In the genomic region with DNA sequence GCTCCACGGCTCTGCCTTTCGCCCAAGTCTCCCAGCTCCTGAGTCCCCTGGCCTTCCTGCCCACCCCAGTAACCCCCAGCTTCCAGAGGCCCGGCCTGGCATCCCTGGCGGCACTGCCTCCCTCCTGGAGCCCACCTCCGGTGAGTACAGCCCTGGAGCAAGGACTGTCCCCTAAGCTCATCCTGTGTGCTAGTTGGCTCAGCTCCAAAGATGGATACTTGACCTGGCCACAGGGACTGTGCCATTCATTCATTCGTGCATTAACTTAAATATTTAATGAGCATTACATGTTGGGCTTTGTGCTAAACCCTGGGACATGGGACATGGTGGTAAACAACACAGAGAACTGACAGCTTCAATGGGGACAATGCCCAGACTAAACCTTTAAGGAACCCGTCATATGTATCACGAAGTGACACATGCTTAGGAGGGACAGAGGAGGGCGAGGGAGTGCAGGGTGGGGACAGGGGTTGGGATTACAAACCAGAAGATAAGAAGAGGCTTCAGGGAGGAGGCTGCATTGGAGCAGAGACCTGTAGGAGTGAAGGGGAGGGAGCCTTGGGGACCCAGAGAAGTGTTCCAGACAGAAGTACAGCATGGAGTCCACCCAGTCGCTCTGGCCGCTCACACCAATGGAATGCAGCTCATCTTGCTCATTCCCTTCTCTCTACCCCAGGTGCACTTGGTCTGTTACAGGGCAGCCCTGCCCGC, we compare ENCODE assay signal across 17 cellular contexts. TPM values are rescaled to one million over a fixed set of nuclear protein-coding genes. Genes with fewer than 3 reads are reported as not detected.
DNase-seq lines count a peak whose midpoint lies in the region; ATAC-seq, FAIRE-seq and TF ChIP-seq lines count a peak whose summit lies in the region.
"Had no signal": no experiment of that assay in that cellular context is flagged by ENCODE, and none has a peak within 500 bp of the region (broad histone marks: within the 10 kb centered on the region; RNA-seq: fewer than 3 reads in every experiment).

No MANE protein-coding gene starts in this region.

- peak; percentile 50; the same call in 2 of the 3 replicates for ATAC-seq in RWPE2 (ENCODE audit: low read depth)
- ATAC-seq: psoas muscle had no signal

- H3K4me1 ChIP-seq in RWPE2 (ENCODE audit: insufficient read depth, poor library complexity, severe bottlenecking) = no peaks in the 10 kb centered on the region
- peaks cover 23% of the 10 kb centered on the region for H3K4me1 ChIP-seq in keratinocyte (ENCODE audit: control insufficient read depth, extremely low read depth, insufficient read depth, low read length)

- TF ChIP-seq CTCF in RWPE2 (IDR thresholded peaks at IDR 0.05; ENCODE audit: poor library complexity, severe bottlenecking) = no peak
- TF ChIP-seq CTCF in keratinocyte (optimal IDR thresholded peaks at IDR 0.05 in 1 of 3, IDR thresholded peaks at IDR 0.05 in 1 of 3, conservative IDR thresholded peaks at IDR 0.05 in 1 of 3; ENCODE audit: extremely low read depth in 1 of 3, insufficient read depth in 2 of 3, low read length in 3 of 3) = no peak

- no peaks in the 10 kb centered on the region for H3K9me3 ChIP-seq in RWPE2 (ENCODE audit: severe bottlenecking)
- no peaks in the 10 kb centered on the region for H3K9me3 ChIP-seq in keratinocyte (ENCODE audit: control insufficient read depth, low read depth, low read length)
- H3K9me3 ChIP-seq: psoas muscle had no signal

- H3K4me3 Mint-ChIP-seq in activated T-helper 1 cell treated with anti-CD3 and anti-CD28 coated beads, Interleukin-12 subunit alpha, Interleukin-12 subunit beta, Interleukin-2, Interleukin-4 antibody, amounts not matched to agents 30 ng/mL and 10 ng/mL and 1 ng/mL, durations not matched to agents 14 hours and 24 hours and 36 hours = no peak overlapping the region
- H3K4me3 Mint-ChIP-seq: memory B cell, nephron had no signal

- H3K79me2 ChIP-seq in keratinocyte (ENCODE audit: control insufficient read depth, insufficient read depth, low read length) = no peaks in the 10 kb centered on the region

- H3K36me3 Mint-ChIP-seq in activated T-helper 1 cell treated with anti-CD3 and anti-CD28 coated beads, Interleukin-12 subunit alpha, Interleukin-12 subunit beta, Interleukin-2, Interleukin-4 antibody, amounts not matched to agents 30 ng/mL and 10 ng/mL and 1 ng/mL, durations not matched to agents 14 hours and 24 hours and 36 hours (ENCODE audit: low read depth) = peaks cover 9% of the 10 kb centered on the region

- H3K27me3 Mint-ChIP-seq in activated T-helper 1 cell treated with anti-CD3 and anti-CD28 coated beads, Interleukin-12 subunit alpha, Interleukin-12 subunit beta, Interleukin-2, Interleukin-4 antibody, amounts not matched to agents 30 ng/mL and 10 ng/mL and 1 ng/mL, durations not matched to agents 14 hours and 24 hours and 36 hours (ENCODE audit: insufficient read depth) = no peaks in the 10 kb centered on the region
- H3K27me3 Mint-ChIP-seq: memory B cell had no signal

- DNase-seq in HK-2 (ENCODE audit: unreplicated experiment) = peak; percentile 48
- no peak for DNase-seq in RWPE2 (ENCODE audit: low spot score)
- DNase-seq in keratinocyte (ENCODE audit: low read depth, low spot score) = no peak
- no peak for DNase-seq in HEK293T (ENCODE audit: extremely low spot score)
- no peak for DNase-seq in DMS53 treated with DMSO at 0.1 percent for 48 hours (lab: John Stamatoyannopoulos, UW; ENCODE audit: unreplicated experiment)
- DNase-seq in activated T-helper 1 cell treated with anti-CD3 and anti-CD28 coated beads, Interleukin-12 subunit alpha, Interleukin-12 subunit beta, Interleukin-2, Interleukin-4 antibody, amounts not matched to agents 30 ng/mL and 10 ng/mL and 1 ng/mL, durations not matched to agents 14 hours and 24 hours and 36 hours (ENCODE audit: low spot score) = no peak
- DNase-seq: amygdala; DND-41; Kasumi-1; NCI-H1436; psoas muscle; stimulated activated CD4-positive, alpha-beta T cell treated with anti-CD3 and anti-CD28 coated beads, Interleukin-12 subunit alpha, Interleukin-12 subunit beta, amount 100 ng/mL, for 4 hours; stimulated activated naive CD4-positive, alpha-beta T cell treated with Interleukin-2 at 50 U/mL for 16 hours had no signal

- H3K27ac ChIP-seq in RWPE2 (ENCODE audit: poor library complexity, severe bottlenecking) (no peak overlapping the region), keratinocyte (ENCODE audit: control insufficient read depth, insufficient read depth, low read length) (no peak overlapping the region)
- H3K27ac ChIP-seq: psoas muscle had no signal

- no peaks in the 10 kb centered on the region for H4K20me1 ChIP-seq in keratinocyte (ENCODE audit: control insufficient read depth, extremely low read depth, insufficient read depth, low read length)

- H3K9me1 ChIP-seq in keratinocyte (ENCODE audit: control insufficient read depth, extremely low read depth, insufficient read depth, low read length) = no peaks in the 10 kb centered on the region

- H3K27ac Mint-ChIP-seq in activated T-helper 1 cell treated with anti-CD3 and anti-CD28 coated beads, Interleukin-12 subunit alpha, Interleukin-12 subunit beta, Interleukin-2, Interleukin-4 antibody, amounts not matched to agents 30 ng/mL and 10 ng/mL and 1 ng/mL, durations not matched to agents 14 hours and 24 hours and 36 hours = no peak overlapping the region
- H3K27ac Mint-ChIP-seq: memory B cell, nephron had no signal

- H3K4me1 Mint-ChIP-seq in activated T-helper 1 cell treated with anti-CD3 and anti-CD28 coated beads, Interleukin-12 subunit alpha, Interleukin-12 subunit beta, Interleukin-2, Interleukin-4 antibody, amounts not matched to agents 30 ng/mL and 10 ng/mL and 1 ng/mL, durations not matched to agents 14 hours and 24 hours and 36 hours (ENCODE audit: low read depth) = no peaks in the 10 kb centered on the region
- H3K4me1 Mint-ChIP-seq: nephron had no signal

- peaks cover 31% of the 10 kb centered on the region for H3K36me3 ChIP-seq in RWPE2 (ENCODE audit: low read depth)
- H3K36me3 ChIP-seq in keratinocyte (ENCODE audit: control insufficient read depth in 2 of 2, extremely low read depth in 1 of 2, insufficient read depth in 2 of 2, low read length in 2 of 2) = peaks cover 0 to 19% of the 10 kb centered on the region in 2 experiments

- CTCF ChIA-PET in HEK293T (lab: Yijun Ruan, JAX) = no interaction called here

- no peaks in the 10 kb centered on the region for H3K9me3 Mint-ChIP-seq in activated T-helper 1 cell treated with anti-CD3 and anti-CD28 coated beads, Interleukin-12 subunit alpha, Interleukin-12 subunit beta, Interleukin-2, Interleukin-4 antibody, amounts not matched to agents 30 ng/mL and 10 ng/mL and 1 ng/mL, durations not matched to agents 14 hours and 24 hours and 36 hours
- H3K9me3 Mint-ChIP-seq: memory B cell, nephron had no signal

- intact Hi-C loops in activated T-helper 1 cell treated with anti-CD3 and anti-CD28 coated beads, Interleukin-12 subunit alpha, Interleukin-12 subunit beta, Interleukin-2, Interleukin-4 antibody, amounts not matched to agents 30 ng/mL and 10 ng/mL and 1 ng/mL, durations not matched to agents 14 hours and 24 hours and 36 hours (cut with micrococcal nuclease) = no loop called here

- no peak overlapping the region for H3K9ac ChIP-seq in keratinocyte (ENCODE audit: control insufficient read depth, extremely low read depth, insufficient read depth, low read length)

- FAIRE-seq in keratinocyte (lab: Jason Lieb, UNC) = no peak

- dilution Hi-C loops in keratinocyte (cut with MboI; ENCODE audit: extremely low pct_ligation_motif_present, low sequenced_read_pairs) = no loop called here

- no peak overlapping the region for H2AFZ ChIP-seq in keratinocyte (ENCODE audit: control insufficient read depth, low read length)

- peak overlapping the region; percentile 22 for H3K4me2 ChIP-seq in keratinocyte (ENCODE audit: control insufficient read depth, extremely low read depth, insufficient read depth, low read depth, low read length)

- POLR2A ChIA-PET in HEK293T (lab: Yijun Ruan, JAX) = interaction anchor here (1.1 kb wide), 1 partner anchor 11 kb away, joined by 3 read pairs; a partner anchor contains a TSS

- no peaks in the 10 kb centered on the region for H3K27me3 ChIP-seq in RWPE2 (ENCODE audit: insufficient read depth, poor library complexity, severe bottlenecking)
- H3K27me3 ChIP-seq in keratinocyte (ENCODE audit: control insufficient read depth, extremely low read depth, insufficient read depth, low read length) = no peaks in the 10 kb centered on the region

- H3K4me3 ChIP-seq in RWPE2 (ENCODE audit: severe bottlenecking) = no peak overlapping the region
- no peak overlapping the region for H3K4me3 ChIP-seq in keratinocyte (ENCODE audit: control insufficient read depth in 2 of 3, extremely low read depth in 1 of 3, insufficient read depth in 2 of 3, low read depth in 1 of 3, low read length in 3 of 3)
- H3K4me3 ChIP-seq: psoas muscle had no signal

RNA-seq across cellular contexts. Expression of a gene that starts 6.9 kb away (rescaled TPM):
- polyA plus RNA-seq in keratinocyte = not detected in 3 replicates
- not detected for polyA plus RNA-seq in keratinocyte (2011; ENCODE audit: low read depth)
- polyA plus RNA-seq in keratinocyte (2011; cell fraction: cytosol; rRNA removed) = not detected in 2 replicates
- not detected in 2 replicates for polyA plus RNA-seq in keratinocyte (2011; cell fraction: nucleus; rRNA removed)
- polyA plus RNA-seq in keratinocyte (2012; ENCODE audit: low replicate concordance) = not detected in 2 replicates
- not detected in 3 replicates for polyA minus RNA-seq in keratinocyte
- polyA minus RNA-seq in keratinocyte (2011; cell fraction: cytosol; rRNA and poly(A)+ RNA removed) = not detected
- polyA minus RNA-seq in keratinocyte (2011; cell fraction: nucleus; rRNA and poly(A)+ RNA removed) = not detected in 2 replicates
- total RNA-seq in activated T-helper 1 cell treated with anti-CD3 and anti-CD28 coated beads, Interleukin-12 subunit alpha, Interleukin-12 subunit beta, Interleukin-2, Interleukin-4 antibody, amounts not matched to agents 30 ng/mL and 10 ng/mL and 1 ng/mL, durations not matched to agents 14 hours and 24 hours and 36 hours = not detected in 2 replicates
- total RNA-seq: activated CD8-positive, alpha-beta memory T cell treated with anti-CD3 and anti-CD28 coated beads for 36 hours; chondrocyte; psoas muscle had no signal

RNA-seq across cellular contexts. Expression of a gene that starts 10.7 kb away (rescaled TPM):
- polyA plus RNA-seq in keratinocyte = 31.3 to 63.2 TPM (median 34.3 TPM) in 3 replicates
- polyA plus RNA-seq in keratinocyte (2011; ENCODE audit: low read depth) = 70.3 TPM
- 43.2 and 86.9 TPM in 2 replicates for polyA plus RNA-seq in keratinocyte (2011; cell fraction: cytosol; rRNA removed)
- 12.1 and 14.1 TPM in 2 replicates for polyA plus RNA-seq in keratinocyte (2011; cell fraction: nucleus; rRNA removed)
- 130 and 164 TPM in 2 replicates for polyA plus RNA-seq in keratinocyte (2012; ENCODE audit: low replicate concordance)
- 90.8 to 122 TPM (median 105 TPM) in 3 replicates for polyA minus RNA-seq in keratinocyte
- 149 TPM for polyA minus RNA-seq in keratinocyte (2011; cell fraction: cytosol; rRNA and poly(A)+ RNA removed)
- polyA minus RNA-seq in keratinocyte (2011; cell fraction: nucleus; rRNA and poly(A)+ RNA removed) = 15.4 and 17.1 TPM in 2 replicates
- 76.3 and 92.4 TPM in 2 replicates for total RNA-seq in activated T-helper 1 cell treated with anti-CD3 and anti-CD28 coated beads, Interleukin-12 subunit alpha, Interleukin-12 subunit beta, Interleukin-2, Interleukin-4 antibody, amounts not matched to agents 30 ng/mL and 10 ng/mL and 1 ng/mL, durations not matched to agents 14 hours and 24 hours and 36 hours

RNA-seq across cellular contexts. Expression of a gene that starts 11.3 kb away (rescaled TPM):
- 179 to 193 TPM (median 183 TPM) in 3 replicates for polyA plus RNA-seq in keratinocyte
- 27.1 TPM for polyA plus RNA-seq in keratinocyte (2011; ENCODE audit: low read depth)
- polyA plus RNA-seq in keratinocyte (2011; cell fraction: cytosol; rRNA removed) = 189 and 218 TPM in 2 replicates
- 129 and 137 TPM in 2 replicates for polyA plus RNA-seq in keratinocyte (2011; cell fraction: nucleus; rRNA removed)
- polyA plus RNA-seq in keratinocyte (2012; ENCODE audit: low replicate concordance) = 150 and 230 TPM in 2 replicates
- polyA minus RNA-seq in keratinocyte = 111 to 205 TPM (median 156 TPM) in 3 replicates
- polyA minus RNA-seq in keratinocyte (2011; cell fraction: cytosol; rRNA and poly(A)+ RNA removed) = 167 TPM
- polyA minus RNA-seq in keratinocyte (2011; cell fraction: nucleus; rRNA and poly(A)+ RNA removed) = 27.0 and 37.3 TPM in 2 replicates
- total RNA-seq in activated T-helper 1 cell treated with anti-CD3 and anti-CD28 coated beads, Interleukin-12 subunit alpha, Interleukin-12 subunit beta, Interleukin-2, Interleukin-4 antibody, amounts not matched to agents 30 ng/mL and 10 ng/mL and 1 ng/mL, durations not matched to agents 14 hours and 24 hours and 36 hours = 127 and 143 TPM in 2 replicates

RNA-seq across cellular contexts. Expression of a gene that starts 35.9 kb away (rescaled TPM):
- 778 to 884 TPM (median 832 TPM) in 3 replicates for polyA plus RNA-seq in keratinocyte
- polyA plus RNA-seq in keratinocyte (2011; ENCODE audit: low read depth) = 277 TPM
- 503 and 570 TPM in 2 replicates for polyA plus RNA-seq in keratinocyte (2011; cell fraction: cytosol; rRNA removed)
- 320 and 355 TPM in 2 replicates for polyA plus RNA-seq in keratinocyte (2011; cell fraction: nucleus; rRNA removed)
- 573 and 1,064 TPM in 2 replicates for polyA plus RNA-seq in keratinocyte (2012; ENCODE audit: low replicate concordance)
- polyA minus RNA-seq in keratinocyte = 875 to 1,429 TPM (median 940 TPM) in 3 replicates
- polyA minus RNA-seq in keratinocyte (2011; cell fraction: cytosol; rRNA and poly(A)+ RNA removed) = 664 TPM
- polyA minus RNA-seq in keratinocyte (2011; cell fraction: nucleus; rRNA and poly(A)+ RNA removed) = 173 and 211 TPM in 2 replicates
- total RNA-seq in activated T-helper 1 cell treated with anti-CD3 and anti-CD28 coated beads, Interleukin-12 subunit alpha, Interleukin-12 subunit beta, Interleukin-2, Interleukin-4 antibody, amounts not matched to agents 30 ng/mL and 10 ng/mL and 1 ng/mL, durations not matched to agents 14 hours and 24 hours and 36 hours = 326 and 335 TPM in 2 replicates

RNA-seq across cellular contexts. Expression of a gene that starts 48.2 kb away (rescaled TPM):
- 1.6 to 7.1 TPM (median 2.6 TPM) in 3 replicates for polyA plus RNA-seq in keratinocyte
- 3.0 TPM for polyA plus RNA-seq in keratinocyte (2011; ENCODE audit: low read depth)
- 3.3 and 49.1 TPM in 2 replicates for polyA plus RNA-seq in keratinocyte (2011; cell fraction: cytosol; rRNA removed)
- 0.53 and 1.0 TPM in 2 replicates for polyA plus RNA-seq in keratinocyte (2011; cell fraction: nucleus; rRNA removed)
- 6.5 and 34.7 TPM in 2 replicates for polyA plus RNA-seq in keratinocyte (2012; ENCODE audit: low replicate concordance)
- 0.79 to 2.8 TPM (median 1.8 TPM) in 3 replicates for polyA minus RNA-seq in keratinocyte
- polyA minus RNA-seq in keratinocyte (2011; cell fraction: cytosol; rRNA and poly(A)+ RNA removed) = 3.6 TPM
- not detected in 2 replicates for polyA minus RNA-seq in keratinocyte (2011; cell fraction: nucleus; rRNA and poly(A)+ RNA removed)
- not detected in 2 replicates for total RNA-seq in activated T-helper 1 cell treated with anti-CD3 and anti-CD28 coated beads, Interleukin-12 subunit alpha, Interleukin-12 subunit beta, Interleukin-2, Interleukin-4 antibody, amounts not matched to agents 30 ng/mL and 10 ng/mL and 1 ng/mL, durations not matched to agents 14 hours and 24 hours and 36 hours
- total RNA-seq: activated CD8-positive, alpha-beta memory T cell treated with anti-CD3 and anti-CD28 coated beads for 36 hours; chondrocyte had no signal
